Comparison of ENCODE assay signal across 9 cellular contexts in genomic region chr15:81023483-81024264, GRCh38. TPM values are rescaled to one million over a fixed set of nuclear protein-coding genes. Genes with fewer than 3 reads are reported as not detected.
DNase-seq lines count a peak whose midpoint lies in the region; ATAC-seq and TF ChIP-seq lines count a peak whose summit lies in the region.
"Had no signal": no experiment of that assay in that cellular context is flagged by ENCODE, and none has a peak within 500 bp of the region (broad histone marks: within the 10 kb centered on the region; RNA-seq: fewer than 3 reads in every experiment).

No MANE protein-coding gene starts in this region.

- DNase-seq in DMS 273 (lab: John Stamatoyannopoulos, UW; ENCODE audit: unreplicated experiment) (peak; percentile 21), DMS 273 treated with DMSO at 0.1 percent for 48 hours (lab: John Stamatoyannopoulos, UW) (no peak), Peyer's patch (peak in 2 of 3 donors; percentile 24 to 67), memory B cell (ENCODE audit: low spot score in 2 of 2) (no peak), type B pancreatic cell (ENCODE audit: extremely low spot score, unreplicated experiment) (no peak), foreskin keratinocyte (no peak)

- peak overlapping the region; percentile 1 for H3K27ac Mint-ChIP-seq in memory B cell
- H3K27ac Mint-ChIP-seq in type B pancreatic cell, result peak overlapping the region; percentile 53

- no peak for TF ChIP-seq POLR2A in Peyer's patch (IDR thresholded peaks at IDR 0.05)

- H3K27me3 Mint-ChIP-seq in memory B cell, result no peaks in the 10 kb centered on the region
- no peaks in the 10 kb centered on the region for H3K27me3 Mint-ChIP-seq in type B pancreatic cell

- H3K36me3 ChIP-seq in Peyer's patch, result no peaks in the 10 kb centered on the region

- H3K36me3 Mint-ChIP-seq in memory B cell, result no peaks in the 10 kb centered on the region
- no peaks in the 10 kb centered on the region for H3K36me3 Mint-ChIP-seq in type B pancreatic cell

- peak overlapping the region in 1 of 4 donors; percentile 22 for H3K4me3 ChIP-seq in Peyer's patch

- TF ChIP-seq CTCF in Peyer's patch (IDR thresholded peaks at IDR 0.05), result no peak
- TF ChIP-seq CTCF in type B pancreatic cell (conservative IDR thresholded peaks at IDR 0.05), result no peak
- TF ChIP-seq CTCF in foreskin keratinocyte (conservative IDR thresholded peaks at IDR 0.05), result no peak

- H3K27me3 ChIP-seq in Peyer's patch (no peaks in the 10 kb centered on the region), foreskin keratinocyte (no peaks in the 10 kb centered on the region)

- H3K4me1 Mint-ChIP-seq in memory B cell (peaks cover 20% of the 10 kb centered on the region), type B pancreatic cell (ENCODE audit: unreplicated experiment) (peaks cover 30% of the 10 kb centered on the region)

- H3K9me3 ChIP-seq in Peyer's patch, result no peaks in the 10 kb centered on the region

- H3K4me1 ChIP-seq in Peyer's patch, result peaks cover 0 to 4% (median 0%) of the 10 kb centered on the region in 4 donors
- no peaks in the 10 kb centered on the region for H3K4me1 ChIP-seq in foreskin keratinocyte

- ATAC-seq in HG02870 (IDR thresholded peaks at IDR 0.05; ENCODE audit: unreplicated experiment) (peak; percentile 90), memory B cell (ENCODE audit: low read depth) (peak; percentile 78), foreskin keratinocyte (no peak)

- H3K9me3 Mint-ChIP-seq in memory B cell (no peaks in the 10 kb centered on the region), type B pancreatic cell (no peaks in the 10 kb centered on the region)

- H3K4me3 Mint-ChIP-seq in memory B cell (peak overlapping the region; percentile 80), type B pancreatic cell (peak overlapping the region; percentile 32)

- H3K27ac ChIP-seq in Peyer's patch (peak overlapping the region; percentile 0 to 42 (median 28)), cingulate gyrus (ENCODE audit: low read depth, low read length) (peak overlapping the region; percentile 31), foreskin keratinocyte (no peak overlapping the region)
- H3K27ac ChIP-seq: 22Rv1 had no signal

RNA-seq across cellular contexts. Expression of gene TLNRD1, which starts 23.0 kb away (rescaled TPM):
- total RNA-seq in Peyer's patch (10 to 100 TPM; 15.4 to 25.6 (median 19.5) TPM), type B pancreatic cell (ENCODE audit: low replicate concordance) (16.7 and 20.1 TPM in 2 replicates), foreskin keratinocyte (11.5 and 12.4 TPM in 2 replicates)
- polyA plus RNA-seq in foreskin keratinocyte, result 7.4 and 8.1 TPM in 2 replicates

RNA-seq across cellular contexts. Expression of gene MESD, which starts 34.1 kb away (rescaled TPM):
- total RNA-seq in Peyer's patch, result 10 to 100 TPM; 20.3 to 48.7 (median 27.1) TPM
- 30.7 and 36.6 TPM in 2 replicates for total RNA-seq in type B pancreatic cell (ENCODE audit: low replicate concordance)
- total RNA-seq in foreskin keratinocyte, result 31.0 and 32.4 TPM in 2 replicates
- 27.1 and 29.9 TPM in 2 replicates for polyA plus RNA-seq in foreskin keratinocyte

Comparison
In these comparisons a context has a peak if more than half of its experiments do, and no peak if none do; other contexts are left out.
1. DNase-seq: peak in DMS 273 (single experiment) and Peyer's patch (2 of 3); none in DMS 273 treated with DMSO at 0.1 percent for 48 hours (single experiment), memory B cell (0 of 2), type B pancreatic cell (single experiment) and foreskin keratinocyte (0 of 2).